ENCODE assay signal across 7 cellular contexts in genomic region chr3:32934150-32934742, GRCh38. TPM values are rescaled to one million over a fixed set of nuclear protein-coding genes. Genes with fewer than 3 reads are reported as not detected.
DNase-seq lines count a peak whose midpoint lies in the region; ATAC-seq and TF ChIP-seq lines count a peak whose summit lies in the region.

No MANE protein-coding gene starts in this region.

- TF ChIP-seq CTCF in GM06990 (IDR thresholded peaks at IDR 0.05; ENCODE audit: insufficient read depth, low read length, poor library complexity, severe bottlenecking) (peak; percentile 68), colonic mucosa (IDR thresholded peaks at IDR 0.05) (peak; percentile 59), osteoblast (IDR thresholded peaks at IDR 0.05; ENCODE audit: extremely low read depth, low read depth, low read length) (peak; percentile 79)

- H2AFZ ChIP-seq in osteoblast (ENCODE audit: low read length) = no peak overlapping the region

- no peaks in the 10 kb centered on the region for H3K79me2 ChIP-seq in osteoblast (ENCODE audit: insufficient read depth, low read length)

- no peak overlapping the region for H3K4me2 ChIP-seq in osteoblast (ENCODE audit: insufficient read depth, low read length)

- H3K9me3 ChIP-seq in colonic mucosa (no peaks in the 10 kb centered on the region), osteoblast (ENCODE audit: low read depth, low read length) (no peaks in the 10 kb centered on the region)

- H3K36me3 ChIP-seq in GM06990 (ENCODE audit: control insufficient read depth, insufficient read depth, low read length) = no peaks in the 10 kb centered on the region
- no peaks in the 10 kb centered on the region for H3K36me3 ChIP-seq in colonic mucosa
- H3K36me3 ChIP-seq in osteoblast (ENCODE audit: insufficient read depth, low read length) = no peaks in the 10 kb centered on the region

- intact Hi-C loops in colonic mucosa (cut with DNase I) = loop anchor here (5.0 kb wide), 1 partner anchor 202 kb away; no protein-coding TSS in a partner anchor

- no peak for DNase-seq in GM06990 (ENCODE audit: extremely low read depth, insufficient read length)
- DNase-seq in LoVo (ENCODE audit: low spot score) = peak; percentile 36
- peak; percentile 26 for DNase-seq in colonic mucosa
- DNase-seq in osteoblast (ENCODE audit: insufficient read length, low spot score, missing footprints) = no peak
- no peak for DNase-seq in NCI-H1694 (lab: John Stamatoyannopoulos, UW)
- no peak for DNase-seq in ureter (ENCODE audit: low spot score)

- H3K4me1 ChIP-seq in colonic mucosa = no peaks in the 10 kb centered on the region
- no peaks in the 10 kb centered on the region for H3K4me1 ChIP-seq in osteoblast (ENCODE audit: insufficient read depth, low read length)

- no peaks in the 10 kb centered on the region for H3K27me3 ChIP-seq in GM06990 (replicated peaks; ENCODE audit: control insufficient read depth, insufficient read depth, low read length)
- H3K27me3 ChIP-seq in colonic mucosa = no peaks in the 10 kb centered on the region
- H3K27me3 ChIP-seq in osteoblast (ENCODE audit: insufficient read depth, low read length) = no peaks in the 10 kb centered on the region

- no peak for ATAC-seq in HG02759 (IDR thresholded peaks at IDR 0.05; ENCODE audit: unreplicated experiment)

- H4K20me1 ChIP-seq in osteoblast (ENCODE audit: insufficient read depth, low read length) = no peaks in the 10 kb centered on the region

- no peak overlapping the region for H3K4me3 ChIP-seq in GM06990 (replicated peaks; ENCODE audit: low read depth, low read length)
- no peak overlapping the region for H3K4me3 ChIP-seq in colonic mucosa
- H3K4me3 ChIP-seq in osteoblast (ENCODE audit: insufficient read depth, low read length) = no peak overlapping the region

- H3K9ac ChIP-seq in colonic mucosa (ENCODE audit: low read depth in 2 of 2, low read length in 2 of 2) = no peak overlapping the region

- H3K27ac ChIP-seq in colonic mucosa (no peak overlapping the region), osteoblast (ENCODE audit: low read depth, low read length) (no peak overlapping the region)

RNA-seq across cellular contexts. Expression of gene CCR4, which starts 17.2 kb away (rescaled TPM):
- under 1 TPM; 0.49 to 0.69 TPM for total RNA-seq in colonic mucosa
- total RNA-seq in osteoblast = not detected in 2 replicates
- 0.23 TPM for total RNA-seq in ureter

Comparison
In these comparisons a context has a peak if more than half of its experiments do, and no peak if none do; other contexts are left out.
1. DNase-seq: peak in LoVo (single experiment) and colonic mucosa (single experiment); none in GM06990 (single experiment), osteoblast (single experiment), NCI-H1694 (single experiment) and ureter (single experiment).
2. Peak in every context shown above with its lines, with median percentiles within 50 percentile points of each other: CTCF ChIP-seq.